Comparison of ENCODE assay signal across 18 cellular contexts in the genomic region with DNA sequence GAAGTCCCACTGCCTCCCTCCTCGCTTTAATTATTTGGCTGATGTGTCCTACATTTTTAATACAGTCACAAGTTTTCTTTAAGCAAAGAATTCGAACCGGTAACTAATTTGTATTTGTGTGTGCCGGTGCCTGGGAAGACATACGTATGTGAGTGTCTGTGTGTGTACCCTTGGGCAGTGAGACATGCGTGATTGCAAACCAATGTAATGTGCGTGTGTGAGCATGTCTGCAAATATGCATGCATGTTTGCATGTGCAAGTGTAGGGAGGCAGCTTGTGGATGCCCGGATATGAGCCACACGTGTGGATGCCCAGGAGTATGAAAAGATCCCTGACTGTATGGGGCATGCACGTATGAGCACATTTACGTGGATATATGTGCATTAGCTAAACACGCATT.
"Had no signal": no experiment of that assay in that cellular context is flagged by ENCODE, and none has a peak within 500 bp of the region (broad histone marks: within the 10 kb centered on the region; RNA-seq: fewer than 3 reads in every experiment).

No MANE protein-coding gene starts in this region.

- ATAC-seq: activated CD4-positive, CD25-positive, alpha-beta regulatory T cell treated with anti-CD3 and anti-CD28 coated beads, Interleukin-2, amount 50 U/mL, for 24 hours; activated naive CD4-positive, alpha-beta T cell treated with anti-CD3 and anti-CD28 coated beads, Interleukin-2, amount 50 U/mL, for 72 hours; body of pancreas had no signal

- H3K9ac ChIP-seq: neural progenitor cell, parathyroid adenoma had no signal

- H3K9me3 Mint-ChIP-seq: activated T-cell treated with anti-CD3 and anti-CD28 coated beads, Interleukin-2, amount 50 U/mL, for 24 hours; mesothelial cell of epicardium; neural progenitor cell; type B pancreatic cell had no signal

- H3K4me2 ChIP-seq: neural progenitor cell had no signal

- H3K27me3 Mint-ChIP-seq: activated T-cell treated with anti-CD3 and anti-CD28 coated beads, Interleukin-2, amount 50 U/mL, for 24 hours had no signal

- H2AFZ ChIP-seq: neural progenitor cell, parathyroid adenoma had no signal

- H3K36me3 ChIP-seq: colonic mucosa, esophagus muscularis mucosa, neural progenitor cell, SJSA1 had no signal

- H3K27ac Mint-ChIP-seq: activated naive CD4-positive, alpha-beta T cell treated with anti-CD3 and anti-CD28 coated beads, Interleukin-2, amount 50 U/mL, for 72 hours; mesothelial cell of epicardium; neural progenitor cell; type B pancreatic cell had no signal

- H3K27me3 ChIP-seq: body of pancreas, colonic mucosa, neural progenitor cell, SJSA1 had no signal

- DNase-seq: activated CD4-positive, alpha-beta T cell treated with anti-CD3 and anti-CD28 coated beads, Interleukin-2, amount 50 U/mL, for 1 hour; activated T-cell treated with anti-CD3 and anti-CD28 coated beads, Interleukin-2, amount 50 U/mL, for 24 hours; amygdala; body of pancreas; caudate nucleus; colonic mucosa; hippocampal formation; stimulated activated CD4-positive, alpha-beta T cell treated with anti-CD3 and anti-CD28 coated beads, Interleukin-2, amount 100 ng/mL, for 48 hours; stimulated activated naive CD4-positive, alpha-beta T cell; SW 1271 had no signal

- H3K27ac ChIP-seq: body of pancreas, colonic mucosa, esophagus muscularis mucosa, neural progenitor cell, parathyroid adenoma had no signal

- H3K79me2 ChIP-seq: parathyroid adenoma had no signal

- H3K4me3 ChIP-seq: body of pancreas, colonic mucosa, esophagus muscularis mucosa, neural progenitor cell, SJSA1 had no signal

- H3K36me3 Mint-ChIP-seq: activated naive CD4-positive, alpha-beta T cell treated with anti-CD3 and anti-CD28 coated beads, Interleukin-2, amount 50 U/mL, for 72 hours; mesothelial cell of epicardium; neural progenitor cell; type B pancreatic cell had no signal

- H3K4me3 Mint-ChIP-seq: activated T-cell treated with anti-CD3 and anti-CD28 coated beads, Interleukin-2, amount 50 U/mL, for 24 hours; mesothelial cell of epicardium; neural progenitor cell; type B pancreatic cell had no signal

- H3K4me1 ChIP-seq: colonic mucosa, parathyroid adenoma had no signal

- H3K9me3 ChIP-seq: body of pancreas, colonic mucosa, esophagus muscularis mucosa, SJSA1 had no signal
